14 cellular contexts compared by ENCODE assay signal in the genomic region with DNA sequence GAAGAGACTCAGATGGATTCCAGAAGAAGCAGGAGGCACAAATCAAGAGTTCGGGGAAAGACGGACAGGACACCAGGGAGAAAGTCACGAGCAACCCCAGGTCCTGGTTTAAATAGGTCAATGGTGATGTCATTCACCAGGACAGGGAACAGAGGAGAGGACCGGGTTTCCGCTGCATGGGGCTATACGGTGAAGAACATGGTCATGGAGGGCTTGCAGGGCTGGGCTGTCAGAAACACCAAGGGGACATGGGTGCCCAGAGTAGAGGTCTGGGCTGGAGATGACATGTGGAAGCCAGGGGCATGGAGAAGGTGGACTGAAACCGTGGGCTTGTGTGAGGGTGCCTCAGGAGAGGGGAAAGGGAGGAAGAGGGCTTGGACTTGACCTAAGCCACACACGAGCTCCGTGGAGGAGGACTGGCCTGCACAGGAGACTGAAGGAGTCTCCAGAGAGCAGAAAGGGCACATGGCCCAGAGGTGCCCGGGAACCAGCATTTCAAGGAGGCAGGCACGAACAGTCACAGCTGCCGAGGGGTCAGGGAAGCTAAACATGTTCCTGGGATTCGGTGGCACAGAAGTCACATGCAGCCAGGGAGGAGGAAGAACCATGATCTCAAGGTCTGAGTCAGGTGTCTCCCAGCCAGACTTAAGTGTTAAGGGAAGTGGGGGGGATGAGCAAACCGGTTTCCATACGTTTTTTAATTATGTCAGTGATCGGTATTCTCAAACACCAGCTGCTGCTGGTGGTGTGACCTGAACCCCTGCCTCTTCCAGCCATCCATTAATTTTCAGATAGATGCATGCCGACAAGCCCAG. TPM values are rescaled to one million over a fixed set of nuclear protein-coding genes. Genes with fewer than 3 reads are reported as not detected.
DNase-seq lines count a peak whose midpoint lies in the region; ATAC-seq, FAIRE-seq and TF ChIP-seq lines count a peak whose summit lies in the region.
"Had no signal": no experiment of that assay in that cellular context is flagged by ENCODE, and none has a peak within 500 bp of the region (broad histone marks: within the 10 kb centered on the region; RNA-seq: fewer than 3 reads in every experiment).

No MANE protein-coding gene starts in this region.

- H3K27ac Mint-ChIP-seq in CD8-positive, alpha-beta memory T cell, result peak overlapping the region in 7 of 8 donors; percentile 5 to 95 (median 56)
- H3K27ac Mint-ChIP-seq in T-cell (peak overlapping the region; percentile 58 to 62), nephron progenitor cell (peak overlapping the region; percentile 57)

- H3K4me3 ChIP-seq in CD8-positive, alpha-beta memory T cell (ENCODE audit: low read length), result no peak overlapping the region
- no peak overlapping the region for H3K4me3 ChIP-seq in gastroesophageal sphincter
- H3K4me3 ChIP-seq: ovary had no signal

- 43 to 49% methylated on average over 9 to 16 of the region's 17 CpGs for WGBS in gastroesophageal sphincter (ENCODE audit: low coverage in 1 of 2), 2 donors

- CTCF ChIA-PET in CD8-positive, alpha-beta memory T cell (lab: Charles Lee), result interaction anchor here (0.6 to 1.2 kb wide), 4 partner anchors 11 to 214 kb away, joined by 3 to 5 read pairs (median 4); no protein-coding TSS in a partner anchor
- CTCF ChIA-PET in T-cell (lab: Charles Lee), result no interaction called here

- no peaks in the 10 kb centered on the region for H3K9me3 Mint-ChIP-seq in CD8-positive, alpha-beta memory T cell
- H3K9me3 Mint-ChIP-seq in T-cell (no peaks in the 10 kb centered on the region), nephron progenitor cell (no peaks in the 10 kb centered on the region)
- H3K9me3 Mint-ChIP-seq: stimulated activated naive CD8-positive, alpha-beta T cell treated with anti-CD3 and anti-CD28 coated beads, Interleukin-15, amount 100 ng/mL, for 72 hours had no signal

- no peak for FAIRE-seq in frontal cortex (lab: Jason Lieb, UNC)
- FAIRE-seq: D721Med, keratinocyte had no signal

- H3K4me1 ChIP-seq in CD8-positive, alpha-beta memory T cell (ENCODE audit: insufficient read depth, low read length), result peaks cover 11% of the 10 kb centered on the region
- peaks cover 0 to 59% (median 22%) of the 10 kb centered on the region in 3 donors for H3K4me1 ChIP-seq in gastroesophageal sphincter

- DNase-seq in CD8-positive, alpha-beta memory T cell, result no peak
- DNase-seq in T-cell (no peak), nephron progenitor cell (no peak), anterior cingulate cortex (lab: John Stamatoyannopoulos, UW) (no peak), NCI-H1092 (lab: John Stamatoyannopoulos, UW) (no peak), NAMALWA (ENCODE audit: low spot score) (no peak), frontal cortex (ENCODE audit: low spot score in 2 of 2) (no peak)
- DNase-seq: activated T-cell treated with anti-CD3 and anti-CD28 coated beads for 4 hours; ovary; stimulated activated naive CD8-positive, alpha-beta T cell treated with anti-CD3 and anti-CD28 coated beads, Interleukin-15, amount 100 ng/mL, for 72 hours had no signal

- no peak overlapping the region for H3K27ac ChIP-seq in CD8-positive, alpha-beta memory T cell (ENCODE audit: low read depth, low read length)
- peak overlapping the region in 3 of 4 donors; percentile 35 to 50 (median 42) for H3K27ac ChIP-seq in gastroesophageal sphincter
- H3K27ac ChIP-seq: ovary, RWPE1 had no signal

- H3K36me3 Mint-ChIP-seq in CD8-positive, alpha-beta memory T cell, result peaks cover 0 to 25% (median 6%) of the 10 kb centered on the region in 3 donors
- H3K36me3 Mint-ChIP-seq in T-cell (peaks cover 14% of the 10 kb centered on the region), nephron progenitor cell (ENCODE audit: low read depth) (peaks cover 11% of the 10 kb centered on the region)

- POLR2A ChIA-PET in CD8-positive, alpha-beta memory T cell (lab: Charles Lee), result no interaction called here
- POLR2A ChIA-PET in T-cell (lab: Charles Lee), result no interaction called here

- peaks cover 11 to 23% (median 13%) of the 10 kb centered on the region in 3 donors for H3K4me1 Mint-ChIP-seq in CD8-positive, alpha-beta memory T cell
- H3K4me1 Mint-ChIP-seq in T-cell (peaks cover 7 to 28% (median 9%) of the 10 kb centered on the region in 3 donors), nephron progenitor cell (peaks cover 21% of the 10 kb centered on the region)

- TF ChIP-seq POLR2A in gastroesophageal sphincter (IDR thresholded peaks at IDR 0.05), result no peak

- TF ChIP-seq EP300 in gastroesophageal sphincter (IDR thresholded peaks at IDR 0.05), result no peak

- ATAC-seq in T-cell (replicated peaks in 1 of 4) (peak in 1 of 4 experiments; percentile 7), gastroesophageal sphincter (no peak)
- ATAC-seq: stimulated activated naive CD8-positive, alpha-beta T cell treated with anti-CD3 and anti-CD28 coated beads, Interleukin-15, amount 100 ng/mL, for 72 hours had no signal

- H3K9me3 ChIP-seq in CD8-positive, alpha-beta memory T cell (ENCODE audit: low read length), result no peaks in the 10 kb centered on the region
- no peaks in the 10 kb centered on the region for H3K9me3 ChIP-seq in gastroesophageal sphincter
- H3K9me3 ChIP-seq: ovary had no signal

- no peaks in the 10 kb centered on the region for H3K27me3 ChIP-seq in CD8-positive, alpha-beta memory T cell (ENCODE audit: insufficient read depth, low read length, poor library complexity, severe bottlenecking)
- no peaks in the 10 kb centered on the region for H3K27me3 ChIP-seq in gastroesophageal sphincter
- H3K27me3 ChIP-seq: ovary had no signal

- no peaks in the 10 kb centered on the region for H3K36me3 ChIP-seq in CD8-positive, alpha-beta memory T cell (ENCODE audit: insufficient read depth, low read length)
- H3K36me3 ChIP-seq in gastroesophageal sphincter, result peaks cover 0 to 31% of the 10 kb centered on the region in 2 donors
- H3K36me3 ChIP-seq: ovary had no signal

- peaks cover 3 to 9% of the 10 kb centered on the region in 2 donors for H3K27me3 Mint-ChIP-seq in CD8-positive, alpha-beta memory T cell
- H3K27me3 Mint-ChIP-seq in T-cell (peaks cover 2 to 4% of the 10 kb centered on the region in 2 donors), nephron progenitor cell (ENCODE audit: low read depth, poor library complexity) (peaks cover 6% of the 10 kb centered on the region)

- TF ChIP-seq CTCF in gastroesophageal sphincter (IDR thresholded peaks at IDR 0.05) (no peak), nephron progenitor cell (IDR thresholded peaks at IDR 0.05) (no peak)

- peak overlapping the region in 1 of 7 donors; percentile 80 for H3K4me3 Mint-ChIP-seq in CD8-positive, alpha-beta memory T cell
- no peak overlapping the region for H3K4me3 Mint-ChIP-seq in T-cell
- no peak overlapping the region for H3K4me3 Mint-ChIP-seq in nephron progenitor cell
- H3K4me3 Mint-ChIP-seq: stimulated activated naive CD8-positive, alpha-beta T cell treated with anti-CD3 and anti-CD28 coated beads, Interleukin-15, amount 100 ng/mL, for 72 hours had no signal

RNA-seq across cellular contexts. Expression of a gene that starts 54.2 kb away (rescaled TPM):
- 1,000 to 10,000 TPM; 2,528 to 2,642 TPM for total RNA-seq in CD8-positive, alpha-beta memory T cell
- polyA plus RNA-seq in CD8-positive, alpha-beta memory T cell, result 2,743 TPM
- total RNA-seq in T-cell, result 1,000 to 10,000 TPM; 3,117 to 3,787 (median 3,363) TPM
- total RNA-seq in gastroesophageal sphincter, result 100 to 1,000 TPM; 679 to 924 (median 775) TPM
- total RNA-seq in frontal cortex, result 967 TPM
